1 cellular context compared by ENCODE assay signal in genomic region chr1:195738971-195739650, GRCh38.
TF ChIP-seq lines count a peak whose summit lies in the region.

No MANE protein-coding gene starts in this region.

TF ChIP-seq in SK-N-SH, 30 proteins besides CTCF, POLR2A, EP300 and RAD21:
- TF ChIP-seq, protein P1, sequence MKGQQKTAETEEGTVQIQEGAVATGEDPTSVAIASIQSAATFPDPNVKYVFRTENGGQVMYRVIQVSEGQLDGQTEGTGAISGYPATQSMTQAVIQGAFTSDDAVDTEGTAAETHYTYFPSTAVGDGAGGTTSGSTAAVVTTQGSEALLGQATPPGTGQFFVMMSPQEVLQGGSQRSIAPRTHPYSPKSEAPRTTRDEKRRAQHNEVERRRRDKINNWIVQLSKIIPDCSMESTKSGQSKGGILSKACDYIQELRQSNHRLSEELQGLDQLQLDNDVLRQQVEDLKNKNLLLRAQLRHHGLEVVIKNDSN (IDR thresholded peaks at IDR 0.05; ENCODE audit: borderline replicate concordance, low read depth), result no peak
- 0 out of 2 replicates have a peak, but pooled peaks have one; percentile 11 for TF ChIP-seq NFIC (IDR thresholded peaks at IDR 0.05; ENCODE audit: borderline replicate concordance)
